ENCODE assay signal across 13 cellular contexts in the genomic region with DNA sequence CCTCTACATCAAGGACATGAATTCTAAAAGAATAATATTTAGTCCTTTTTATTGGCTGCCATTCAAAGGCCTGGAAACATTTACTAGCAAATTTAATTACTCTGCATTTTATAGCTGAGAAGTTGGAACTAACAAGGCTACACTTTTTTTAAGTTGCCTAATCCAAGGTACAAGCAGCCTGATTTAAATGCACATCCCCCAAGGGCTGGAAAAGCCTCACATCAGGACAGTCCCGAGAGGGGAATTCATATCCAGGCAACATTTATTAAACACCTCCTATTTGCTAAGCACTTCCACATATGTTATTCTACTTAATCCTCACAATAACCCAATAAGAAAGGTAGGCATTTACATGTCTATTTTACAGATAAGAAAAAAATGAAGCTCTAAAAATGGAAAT.
"Had no signal": no experiment of that assay in that cellular context is flagged by ENCODE, and none has a peak within 500 bp of the region (broad histone marks: within the 10 kb centered on the region; RNA-seq: fewer than 3 reads in every experiment).

No MANE protein-coding gene starts in this region.

- H3K9me3 ChIP-seq: neutrophil had no signal

- ATAC-seq: left ventricle myocardium superior, SK-N-SH treated with all-trans-retinoic acid at 6 μM for 48 hours, T-cell had no signal

- H3K4me3 ChIP-seq: dorsolateral prefrontal cortex had no signal

- H3K27ac ChIP-seq: dorsolateral prefrontal cortex, neutrophil had no signal

- DNase-seq: activated CD4-positive, alpha-beta T cell treated with anti-CD3 and anti-CD28 coated beads, Interleukin-2, amount 50 U/mL, for 4 hours; activated CD4-positive, CD25-positive, alpha-beta regulatory T cell treated with anti-CD3 and anti-CD28 coated beads, Interleukin-2, amount 50 U/mL, for 72 hours; activated naive CD8-positive, alpha-beta T cell treated with anti-CD3 and anti-CD28 coated beads for 36 hours; amniotic stem cell; dorsolateral prefrontal cortex; erythroblast; left ventricle myocardium superior; naive B cell; stimulated activated naive CD4-positive, alpha-beta T cell; T-cell; T-helper 9 cell had no signal

- H3K36me3 ChIP-seq: neutrophil had no signal
